In genomic region chr5:16550316-16550952, GRCh38 we compare ENCODE assay signal across 1 cellular context.
TF ChIP-seq lines count a peak whose summit lies in the region.

No MANE protein-coding gene starts in this region.

TF ChIP-seq in GM12878, 131 proteins besides CTCF, POLR2A, EP300 and RAD21 (continued from another document):
- TF ChIP-seq KDM1A (IDR thresholded peaks at IDR 0.05; ENCODE audit: borderline replicate concordance) (no peak), E2F8 (IDR thresholded peaks at IDR 0.05; ENCODE audit: low read depth, partially characterized antibody) (no peak), TCF3 (IDR thresholded peaks at IDR 0.05; ENCODE audit: borderline replicate concordance, insufficient read depth, low read depth, low read length) (0 out of 2 replicates have a peak, but pooled peaks have one; percentile 31), USF2 (IDR thresholded peaks at IDR 0.05; ENCODE audit: borderline replicate concordance, low read depth, low read length) (no peak), TARDBP (IDR thresholded peaks at IDR 0.05; ENCODE audit: borderline replicate concordance) (no peak), MLLT1 (IDR thresholded peaks at IDR 0.05) (no peak)
TF ChIP-seq in GM12878: peak in this region for 6.
